ENCODE assay signal across 21 cellular contexts in genomic region chr10:44684641-44685040, GRCh38.
DNase-seq lines count a peak whose midpoint lies in the region; ATAC-seq, FAIRE-seq and TF ChIP-seq lines count a peak whose summit lies in the region.
"Had no signal": no experiment of that assay in that cellular context is flagged by ENCODE, and none has a peak within 500 bp of the region (broad histone marks: within the 10 kb centered on the region; RNA-seq: fewer than 3 reads in every experiment).

No MANE protein-coding gene starts in this region.

- H3K36me3 Mint-ChIP-seq in GM23338 (ENCODE audit: low read depth): no peaks in the 10 kb centered on the region
- no peaks in the 10 kb centered on the region for H3K36me3 Mint-ChIP-seq in astrocyte (ENCODE audit: low read depth, unreplicated experiment)
- H3K36me3 Mint-ChIP-seq: CD4-positive, CD25-positive, alpha-beta regulatory T cell; CD8-positive, alpha-beta memory T cell had no signal

- H3K4me3 Mint-ChIP-seq in GM23338 (no peak overlapping the region), astrocyte (ENCODE audit: unreplicated experiment) (no peak overlapping the region)
- H3K4me3 Mint-ChIP-seq: CD4-positive, CD25-positive, alpha-beta regulatory T cell; CD8-positive, alpha-beta memory T cell had no signal

- no peak for ATAC-seq in GM23338
- no peak for ATAC-seq in GM18520 (IDR thresholded peaks at IDR 0.05; ENCODE audit: unreplicated experiment)
- ATAC-seq: HCT116 had no signal

- H3K9me3 ChIP-seq in astrocyte (ENCODE audit: insufficient read depth, low read depth, low read length) (no peaks in the 10 kb centered on the region), esophagus muscularis mucosa (no peaks in the 10 kb centered on the region)
- H3K9me3 ChIP-seq: BE2C had no signal

- H3K9me2 ChIP-seq in GM23338 (ENCODE audit: insufficient read depth): peaks cover 13% of the 10 kb centered on the region; the same call in 1 of the 2 replicates

- H3K27ac ChIP-seq in GM23338 (ENCODE audit: low read depth) (no peak overlapping the region), astrocyte (ENCODE audit: low read depth, low read length) (no peak overlapping the region), esophagus muscularis mucosa (replicated peaks in 1 of 4) (no peak overlapping the region)

- no peak for FAIRE-seq in astrocyte (lab: Jason Lieb, UNC)
- FAIRE-seq: A204.1, G401.6, GM12891 had no signal

- peak overlapping the region; percentile 50; the same call in 1 of the 2 replicates for H2AFZ ChIP-seq in GM23338
- no peak overlapping the region for H2AFZ ChIP-seq in astrocyte (ENCODE audit: low read depth, low read length)

- H4K20me1 ChIP-seq in GM23338 (replicated peaks; ENCODE audit: insufficient read depth): no peaks in the 10 kb centered on the region
- no peaks in the 10 kb centered on the region for H4K20me1 ChIP-seq in astrocyte (ENCODE audit: insufficient read depth, low read length)

- no peaks in the 10 kb centered on the region for H3F3A ChIP-seq in GM23338 (replicated peaks; ENCODE audit: low read depth)

- TF ChIP-seq CTCF in GM23338 (conservative IDR thresholded peaks at IDR 0.05; ENCODE audit: low read depth in 2 of 2) (no peak), astrocyte (IDR thresholded peaks at IDR 0.05; ENCODE audit: insufficient read depth, low read depth, low read length) (no peak), esophagus muscularis mucosa (IDR thresholded peaks at IDR 0.05) (no peak)

- H3K4me3 ChIP-seq in GM23338 (no peak overlapping the region), astrocyte (ENCODE audit: insufficient read depth, low read depth, low read length) (no peak overlapping the region), esophagus muscularis mucosa (no peak overlapping the region)

- H3K36me3 ChIP-seq in GM23338 (ENCODE audit: insufficient read depth): no peaks in the 10 kb centered on the region
- no peaks in the 10 kb centered on the region for H3K36me3 ChIP-seq in astrocyte (ENCODE audit: insufficient read depth, low read length)
- no peaks in the 10 kb centered on the region for H3K36me3 ChIP-seq in esophagus muscularis mucosa
- H3K36me3 ChIP-seq: BE2C had no signal

- no peak overlapping the region for H3K27ac Mint-ChIP-seq in GM23338
- no peak overlapping the region for H3K27ac Mint-ChIP-seq in astrocyte (ENCODE audit: unreplicated experiment)
- H3K27ac Mint-ChIP-seq: CD4-positive, CD25-positive, alpha-beta regulatory T cell; CD8-positive, alpha-beta memory T cell had no signal

- no peak overlapping the region for H3K9ac ChIP-seq in astrocyte (ENCODE audit: low read length)

- H3K4me1 ChIP-seq in GM23338 (ENCODE audit: insufficient read depth): 0 out of 2 replicates have a peak, but pooled peaks cover 2% of the 10 kb centered on the region
- H3K4me1 ChIP-seq in astrocyte (ENCODE audit: insufficient read depth, low read length): no peaks in the 10 kb centered on the region
- peaks cover 0 to 3% (median 0%) of the 10 kb centered on the region in 4 donors for H3K4me1 ChIP-seq in esophagus muscularis mucosa
- H3K4me1 ChIP-seq: BE2C had no signal

- WGBS in esophagus muscularis mucosa: 90% methylated on average over 2 of the region's 2 CpGs

- peaks cover 9% of the 10 kb centered on the region; the same call in 2 of the 3 replicates for H3K4me1 Mint-ChIP-seq in GM23338
- no peaks in the 10 kb centered on the region for H3K4me1 Mint-ChIP-seq in astrocyte (ENCODE audit: low read depth, unreplicated experiment)
- H3K4me1 Mint-ChIP-seq: CD4-positive, CD25-positive, alpha-beta regulatory T cell; CD8-positive, alpha-beta memory T cell had no signal

- TF ChIP-seq POLR2A in esophagus muscularis mucosa (IDR thresholded peaks at IDR 0.05; ENCODE audit: low read depth): no peak

- TF ChIP-seq EP300 in esophagus muscularis mucosa (IDR thresholded peaks at IDR 0.05): no peak

- H3K4me2 ChIP-seq in GM23338: no peak overlapping the region
- H3K4me2 ChIP-seq in astrocyte (ENCODE audit: low read length): no peak overlapping the region

- no peaks in the 10 kb centered on the region for H3K27me3 Mint-ChIP-seq in GM23338 (ENCODE audit: insufficient read depth, low read depth, poor library complexity)
- H3K27me3 Mint-ChIP-seq in astrocyte (ENCODE audit: low read depth, unreplicated experiment): no peaks in the 10 kb centered on the region

- H3K79me2 ChIP-seq in GM23338 (replicated peaks; ENCODE audit: insufficient read depth) (no peaks in the 10 kb centered on the region), astrocyte (ENCODE audit: insufficient read depth, low read length) (no peaks in the 10 kb centered on the region)

- DNase-seq in GM23338 (ENCODE audit: low spot score): no peak
- DNase-seq in astrocyte (ENCODE audit: low read depth): peak; percentile 54
- peak; percentile 66 for DNase-seq in esophagus muscularis mucosa (ENCODE audit: extremely low spot score)
- DNase-seq in renal cortical epithelial cell (ENCODE audit: low read depth): peak; percentile 67
- no peak for DNase-seq in NCI-H524 (lab: John Stamatoyannopoulos, UW)
- DNase-seq in NCI-H146 (lab: John Stamatoyannopoulos, UW): no peak
- no peak for DNase-seq in T-helper 9 cell
- DNase-seq: ACHN; BE2C; C1 segment of cervical spinal cord; CD4-positive, CD25-positive, alpha-beta regulatory T cell; CD8-positive, alpha-beta memory T cell; COR-L47; DMS 273 treated with DMSO at 0.1 percent for 48 hours; GOT3; H7 had no signal

- H3K27me3 ChIP-seq in GM23338 (ENCODE audit: insufficient read depth): no peaks in the 10 kb centered on the region
- no peaks in the 10 kb centered on the region for H3K27me3 ChIP-seq in astrocyte (ENCODE audit: insufficient read depth, low read length)
- no peaks in the 10 kb centered on the region for H3K27me3 ChIP-seq in esophagus muscularis mucosa
- H3K27me3 ChIP-seq: BE2C had no signal

- H3K9me3 Mint-ChIP-seq in GM23338 (no peaks in the 10 kb centered on the region), astrocyte (ENCODE audit: unreplicated experiment) (no peaks in the 10 kb centered on the region)

- intact Hi-C loops in esophagus muscularis mucosa (cut with DNase I): no loop called here

TF ChIP-seq in GM23338, 12 proteins besides CTCF, POLR2A, EP300 and RAD21 (continues in another document):
- TF ChIP-seq, protein P1, sequence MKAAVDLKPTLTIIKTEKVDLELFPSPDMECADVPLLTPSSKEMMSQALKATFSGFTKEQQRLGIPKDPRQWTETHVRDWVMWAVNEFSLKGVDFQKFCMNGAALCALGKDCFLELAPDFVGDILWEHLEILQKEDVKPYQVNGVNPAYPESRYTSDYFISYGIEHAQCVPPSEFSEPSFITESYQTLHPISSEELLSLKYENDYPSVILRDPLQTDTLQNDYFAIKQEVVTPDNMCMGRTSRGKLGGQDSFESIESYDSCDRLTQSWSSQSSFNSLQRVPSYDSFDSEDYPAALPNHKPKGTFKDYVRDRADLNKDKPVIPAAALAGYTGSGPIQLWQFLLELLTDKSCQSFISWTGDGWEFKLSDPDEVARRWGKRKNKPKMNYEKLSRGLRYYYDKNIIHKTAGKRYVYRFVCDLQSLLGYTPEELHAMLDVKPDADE (IDR thresholded peaks at IDR 0.05): no peak

Comparison
In these comparisons a context has a peak if more than half of its experiments do, and no peak if none do; other contexts are left out.
1. DNase-seq: peak in astrocyte (single experiment), esophagus muscularis mucosa (single experiment) and renal cortical epithelial cell (single experiment); none in GM23338 (single experiment), NCI-H524 (0 of 2), NCI-H146 (single experiment) and T-helper 9 cell (single experiment).